22 cellular contexts compared by ENCODE assay signal in genomic region chr5:132561601-132562000, GRCh38. TPM values are rescaled to one million over a fixed set of nuclear protein-coding genes. Genes with fewer than 3 reads are reported as not detected.
DNase-seq lines count a peak whose midpoint lies in the region; ATAC-seq and FAIRE-seq lines count a peak whose summit lies in the region.
"Had no signal": no experiment of that assay in that cellular context is flagged by ENCODE, and none has a peak within 500 bp of the region (broad histone marks: within the 10 kb centered on the region; RNA-seq: fewer than 3 reads in every experiment).

No MANE protein-coding gene starts in this region.

- peaks cover 14% of the 10 kb centered on the region for H3K36me3 Mint-ChIP-seq in activated naive CD4-positive, alpha-beta T cell treated with anti-CD3 and anti-CD28 coated beads, Interleukin-2, amount 10 ng/mL, durations not matched to agents 7 days and 5 days
- peaks cover 22 to 25% of the 10 kb centered on the region in 2 donors for H3K36me3 Mint-ChIP-seq in activated naive CD4-positive, alpha-beta T cell treated with anti-CD3 and anti-CD28 coated beads, Interleukin-2, amount 50 U/mL, for 72 hours
- H3K36me3 Mint-ChIP-seq in activated CD4-positive, alpha-beta memory T cell treated with anti-CD3 and anti-CD28 coated beads, Interleukin-2, amount 10 ng/mL, durations not matched to agents 7 days and 5 days (ENCODE audit: low read depth): peaks cover 23% of the 10 kb centered on the region

- no peak for ATAC-seq in activated naive CD4-positive, alpha-beta T cell treated with anti-CD3 and anti-CD28 coated beads, Interleukin-2, amount 50 U/mL, for 72 hours
- ATAC-seq in GM21381 (IDR thresholded peaks at IDR 0.05; ENCODE audit: unreplicated experiment) (no peak), left colon (no peak)
- no peak for ATAC-seq in stimulated activated naive CD8-positive, alpha-beta T cell treated with anti-CD3 and anti-CD28 coated beads, Interleukin-15, Interleukin-2, amounts not matched to agents 100 U/mL and 50 U/mL, for 24 hours

- peaks cover 27% of the 10 kb centered on the region for H3K4me1 Mint-ChIP-seq in activated naive CD4-positive, alpha-beta T cell treated with anti-CD3 and anti-CD28 coated beads, Interleukin-2, amount 10 ng/mL, durations not matched to agents 7 days and 5 days
- peaks cover 32% of the 10 kb centered on the region for H3K4me1 Mint-ChIP-seq in activated CD4-positive, alpha-beta memory T cell treated with anti-CD3 and anti-CD28 coated beads, Interleukin-2, amount 10 ng/mL, durations not matched to agents 7 days and 5 days

- CTCF ChIA-PET in activated naive CD4-positive, alpha-beta T cell treated with anti-CD3 and anti-CD28 coated beads, Interleukin-2, amount 10 ng/mL, durations not matched to agents 7 days and 5 days (lab: Charles Lee): interaction anchor here (0.6 to 1.0 kb wide), 2 partner anchors 35 to 350 kb away, joined by 4 to 6 read pairs; no protein-coding TSS in a partner anchor
- CTCF ChIA-PET in activated CD4-positive, alpha-beta memory T cell treated with anti-CD3 and anti-CD28 coated beads, Interleukin-2, amount 10 ng/mL, durations not matched to agents 7 days and 5 days (lab: Charles Lee): interaction anchor here (0.9 to 1.1 kb wide), 2 partner anchors 113 to 186 kb away, joined by 3 to 4 read pairs; partner anchors contain the start of gene CCNI2

- H3K27ac Mint-ChIP-seq in activated naive CD4-positive, alpha-beta T cell treated with anti-CD3 and anti-CD28 coated beads, Interleukin-2, amount 10 ng/mL, durations not matched to agents 7 days and 5 days: no peak overlapping the region
- no peak overlapping the region for H3K27ac Mint-ChIP-seq in activated naive CD4-positive, alpha-beta T cell treated with anti-CD3 and anti-CD28 coated beads, Interleukin-2, amount 50 U/mL, for 72 hours
- no peak overlapping the region for H3K27ac Mint-ChIP-seq in activated CD4-positive, alpha-beta memory T cell treated with anti-CD3 and anti-CD28 coated beads, Interleukin-2, amount 10 ng/mL, durations not matched to agents 7 days and 5 days
- H3K27ac Mint-ChIP-seq: CD14-positive monocyte had no signal

- POLR2A ChIA-PET in activated CD4-positive, alpha-beta memory T cell treated with anti-CD3 and anti-CD28 coated beads, Interleukin-2, amount 10 ng/mL, durations not matched to agents 7 days and 5 days (lab: Charles Lee): interaction anchor here (0.9 to 1.0 kb wide), 2 partner anchors 30 to 176 kb away, joined by 3 to 4 read pairs; partner anchors contain the start of gene KIF3A

- DNase-seq in activated naive CD4-positive, alpha-beta T cell treated with anti-CD3 and anti-CD28 coated beads, Interleukin-2, amount 10 ng/mL, durations not matched to agents 7 days and 5 days: peak; percentile 38
- no peak for DNase-seq in activated naive CD4-positive, alpha-beta T cell treated with anti-CD3 and anti-CD28 coated beads, Interleukin-2, amount 50 U/mL, for 72 hours (ENCODE audit: low spot score in 2 of 2)
- no peak for DNase-seq in GM19239 (ENCODE audit: insufficient read length, low spot score)
- peak; percentile 38 for DNase-seq in activated CD4-positive, alpha-beta memory T cell treated with anti-CD3 and anti-CD28 coated beads, Interleukin-2, amount 10 ng/mL, durations not matched to agents 7 days and 5 days
- DNase-seq in kidney tubule cell (ENCODE audit: low spot score): peak; percentile 64
- DNase-seq in left colon: no peak
- no peak for DNase-seq in stimulated activated naive CD8-positive, alpha-beta T cell treated with anti-CD3 and anti-CD28 coated beads, Interleukin-15, Interleukin-2, amounts not matched to agents 100 U/mL and 50 U/mL, for 24 hours
- DNase-seq: AML-193, DMS 273 treated with DMSO at 0.1 percent for 48 hours, GM23248, NCI-H1417, NCI-H187 treated with DMSO at 0.1 percent for 48 hours, NCI-H2171, NCI-H446, NCI-H69, OCI-M1, SIG-M5 had no signal

- intact Hi-C loops in left colon (cut with DNase I, micrococcal nuclease): no loop called here

- H3K27me3 Mint-ChIP-seq in activated naive CD4-positive, alpha-beta T cell treated with anti-CD3 and anti-CD28 coated beads, Interleukin-2, amount 10 ng/mL, durations not matched to agents 7 days and 5 days: peaks cover 2% of the 10 kb centered on the region
- H3K27me3 Mint-ChIP-seq in activated CD4-positive, alpha-beta memory T cell treated with anti-CD3 and anti-CD28 coated beads, Interleukin-2, amount 10 ng/mL, durations not matched to agents 7 days and 5 days: no peaks in the 10 kb centered on the region

- H3K4me3 Mint-ChIP-seq in activated naive CD4-positive, alpha-beta T cell treated with anti-CD3 and anti-CD28 coated beads, Interleukin-2, amount 10 ng/mL, durations not matched to agents 7 days and 5 days: no peak overlapping the region
- no peak overlapping the region for H3K4me3 Mint-ChIP-seq in activated CD4-positive, alpha-beta memory T cell treated with anti-CD3 and anti-CD28 coated beads, Interleukin-2, amount 10 ng/mL, durations not matched to agents 7 days and 5 days
- H3K4me3 Mint-ChIP-seq: CD14-positive monocyte had no signal

- H3K9me3 Mint-ChIP-seq in activated naive CD4-positive, alpha-beta T cell treated with anti-CD3 and anti-CD28 coated beads, Interleukin-2, amount 10 ng/mL, durations not matched to agents 7 days and 5 days: no peaks in the 10 kb centered on the region
- peaks cover 0 to 5% of the 10 kb centered on the region in 2 donors for H3K9me3 Mint-ChIP-seq in activated naive CD4-positive, alpha-beta T cell treated with anti-CD3 and anti-CD28 coated beads, Interleukin-2, amount 50 U/mL, for 72 hours
- peaks cover 4% of the 10 kb centered on the region for H3K9me3 Mint-ChIP-seq in activated CD4-positive, alpha-beta memory T cell treated with anti-CD3 and anti-CD28 coated beads, Interleukin-2, amount 10 ng/mL, durations not matched to agents 7 days and 5 days

- peak; percentile 11 for FAIRE-seq in GM19239 (lab: Jason Lieb, UNC)

RNA-seq across cellular contexts. Expression of gene RAD50, which starts 4.8 kb away (rescaled TPM):
- total RNA-seq in activated naive CD4-positive, alpha-beta T cell treated with anti-CD3 and anti-CD28 coated beads, Interleukin-2, amount 50 U/mL, for 72 hours: 10 to 100 TPM; 30.6 to 47.7 TPM
- 10 to 100 TPM; 35.6 to 38.9 TPM for total RNA-seq in activated CD4-positive, alpha-beta memory T cell treated with anti-CD3 and anti-CD28 coated beads, Interleukin-2, amount 10 ng/mL, durations not matched to agents 7 days and 5 days
- total RNA-seq in left colon: 10 to 100 TPM; 35.9 to 36.3 TPM

RNA-seq across cellular contexts. Expression of gene IL5, which starts 18.3 kb away (rescaled TPM):
- not detected for total RNA-seq in activated naive CD4-positive, alpha-beta T cell treated with anti-CD3 and anti-CD28 coated beads, Interleukin-2, amount 50 U/mL, for 72 hours
- total RNA-seq in activated CD4-positive, alpha-beta memory T cell treated with anti-CD3 and anti-CD28 coated beads, Interleukin-2, amount 10 ng/mL, durations not matched to agents 7 days and 5 days: 1 to 10 TPM; 2.6 to 3.3 TPM
- total RNA-seq in left colon: not detected
- total RNA-seq: Daoy, GM23248, LHCN-M2, RPMI7951 had no signal

Comparison
In these comparisons a context has a peak if more than half of its experiments do, and no peak if none do; other contexts are left out.
1. DNase-seq: peak in activated naive CD4-positive, alpha-beta T cell treated with anti-CD3 and anti-CD28 coated beads, Interleukin-2, amount 10 ng/mL, durations not matched to agents 7 days and 5 days (single experiment), activated CD4-positive, alpha-beta memory T cell treated with anti-CD3 and anti-CD28 coated beads, Interleukin-2, amount 10 ng/mL, durations not matched to agents 7 days and 5 days (single experiment) and kidney tubule cell (single experiment); none in activated naive CD4-positive, alpha-beta T cell treated with anti-CD3 and anti-CD28 coated beads, Interleukin-2, amount 50 U/mL, for 72 hours (0 of 2), GM19239 (single experiment), left colon (0 of 2) and stimulated activated naive CD8-positive, alpha-beta T cell treated with anti-CD3 and anti-CD28 coated beads, Interleukin-15, Interleukin-2, amounts not matched to agents 100 U/mL and 50 U/mL, for 24 hours (single experiment).